Comparison of ENCODE assay signal across 14 cellular contexts in genomic region chr7:43878867-43879266, GRCh38. TPM values are rescaled to one million over a fixed set of nuclear protein-coding genes. Genes with fewer than 3 reads are reported as not detected.
A peak's percentile ranks its signal among the peaks of the same experiment; 100 is the strongest.
DNase-seq lines count a peak whose midpoint lies in the region; ATAC-seq and TF ChIP-seq lines count a peak whose summit lies in the region.
"Had no signal": no experiment of that assay in that cellular context is flagged by ENCODE, and none has a peak within 500 bp of the region (broad histone marks: within the 10 kb centered on the region; RNA-seq: fewer than 3 reads in every experiment).

No MANE protein-coding gene starts in this region.

- H3K36me3 Mint-ChIP-seq in chondrocyte (ENCODE audit: low read depth): peaks cover 37% of the 10 kb centered on the region

- no peak overlapping the region for H3K4me3 Mint-ChIP-seq in chondrocyte (ENCODE audit: unreplicated experiment)
- H3K4me3 Mint-ChIP-seq: CD8-positive, alpha-beta memory T cell; immature natural killer cell; stimulated activated naive CD8-positive, alpha-beta T cell treated with anti-CD3 and anti-CD28 coated beads, Interleukin-15, Interleukin-2, amounts not matched to agents 100 ng/mL and 50 ng/mL, for 24 hours had no signal

- peak; percentile 49 for DNase-seq in NCI-H226
- DNase-seq in chondrocyte (ENCODE audit: low spot score): no peak
- DNase-seq in hepatic stellate cell (ENCODE audit: low spot score): peak; percentile 40
- DNase-seq in NCI-H1930 (lab: John Stamatoyannopoulos, UW): no peak
- no peak for DNase-seq in mucosa of descending colon
- DNase-seq: activated CD4-positive, alpha-beta T cell treated with anti-CD3 and anti-CD28 coated beads, Interleukin-2, amount 50 U/mL, for 48 hours; activated gamma-delta T cell; CD8-positive, alpha-beta memory T cell; central memory CD4-positive, alpha-beta T cell; immature natural killer cell; NCI-H1436 treated with DMSO at 0.1 percent for 48 hours had no signal

- H3K36me3 ChIP-seq in mucosa of descending colon (ENCODE audit: low read depth): peaks cover 13% of the 10 kb centered on the region

- H3K9me3 ChIP-seq in mucosa of descending colon: no peaks in the 10 kb centered on the region

- H3K27ac ChIP-seq in temporal lobe (ENCODE audit: low read depth, low read length): peak overlapping the region; percentile 48

- H3K4me1 Mint-ChIP-seq in chondrocyte (ENCODE audit: low read depth): peaks cover 30% of the 10 kb centered on the region
- H3K4me1 Mint-ChIP-seq: CD8-positive, alpha-beta memory T cell had no signal

- peak overlapping the region; percentile 55 for H3K27ac Mint-ChIP-seq in chondrocyte (ENCODE audit: unreplicated experiment)
- H3K27ac Mint-ChIP-seq: stimulated activated naive CD8-positive, alpha-beta T cell treated with anti-CD3 and anti-CD28 coated beads, Interleukin-15, Interleukin-2, amounts not matched to agents 100 ng/mL and 50 ng/mL, for 24 hours had no signal

- H3K27me3 Mint-ChIP-seq in chondrocyte (ENCODE audit: low read depth): no peaks in the 10 kb centered on the region
- H3K27me3 Mint-ChIP-seq: CD8-positive, alpha-beta memory T cell; stimulated activated naive CD8-positive, alpha-beta T cell treated with anti-CD3 and anti-CD28 coated beads, Interleukin-15, Interleukin-2, amounts not matched to agents 100 ng/mL and 50 ng/mL, for 24 hours had no signal

- intact Hi-C loops in mucosa of descending colon (cut with DNase I, micrococcal nuclease): no loop called here

- H3K4me3 ChIP-seq in mucosa of descending colon: no peak overlapping the region

- no peak for ATAC-seq in mucosa of descending colon
- ATAC-seq in HG03196 (IDR thresholded peaks at IDR 0.05; ENCODE audit: unreplicated experiment): no peak

- TF ChIP-seq CTCF in chondrocyte (IDR thresholded peaks at IDR 0.05) (no peak), mucosa of descending colon (IDR thresholded peaks at IDR 0.05) (no peak)

- no peaks in the 10 kb centered on the region for H3K9me3 Mint-ChIP-seq in chondrocyte (ENCODE audit: low read depth)
- H3K9me3 Mint-ChIP-seq: CD8-positive, alpha-beta memory T cell; immature natural killer cell; stimulated activated naive CD8-positive, alpha-beta T cell treated with anti-CD3 and anti-CD28 coated beads, Interleukin-15, Interleukin-2, amounts not matched to agents 100 ng/mL and 50 ng/mL, for 24 hours had no signal

- H3K4me1 ChIP-seq in mucosa of descending colon (ENCODE audit: low read depth): no peaks in the 10 kb centered on the region

RNA-seq across cellular contexts. Expression of gene MRPS24, which starts 9.6 kb away (rescaled TPM):
- total RNA-seq in chondrocyte: 70.2 to 76.9 TPM (median 72.9 TPM) in 3 replicates
- total RNA-seq in temporal lobe: 17.0 TPM
- 10 to 100 TPM; 86.4 to 93.1 (median 90.2) TPM for total RNA-seq in mucosa of descending colon

RNA-seq across cellular contexts. Expression of gene URGCP, which starts 27.5 kb away (rescaled TPM):
- total RNA-seq in chondrocyte (24.4 to 31.3 TPM (median 25.4 TPM) in 3 replicates), temporal lobe (29.0 TPM), mucosa of descending colon (10 to 100 TPM; 51.0 to 64.8 (median 60.4) TPM)

RNA-seq across cellular contexts. Expression of gene UBE2D4, which starts 47.4 kb away (rescaled TPM):
- total RNA-seq in chondrocyte (15.4 to 26.8 TPM (median 22.5 TPM) in 3 replicates), temporal lobe (10.6 TPM), mucosa of descending colon (10 to 100 TPM; 11.5 to 20.7 (median 11.8) TPM)

Comparison
In these comparisons a context has a peak if more than half of its experiments do, and no peak if none do; other contexts are left out.
1. DNase-seq: peak in NCI-H226 (single experiment) and hepatic stellate cell (single experiment); none in chondrocyte (single experiment), NCI-H1930 (0 of 2) and mucosa of descending colon (0 of 3).